ENCODE assay signal across 8 cellular contexts in the genomic region with DNA sequence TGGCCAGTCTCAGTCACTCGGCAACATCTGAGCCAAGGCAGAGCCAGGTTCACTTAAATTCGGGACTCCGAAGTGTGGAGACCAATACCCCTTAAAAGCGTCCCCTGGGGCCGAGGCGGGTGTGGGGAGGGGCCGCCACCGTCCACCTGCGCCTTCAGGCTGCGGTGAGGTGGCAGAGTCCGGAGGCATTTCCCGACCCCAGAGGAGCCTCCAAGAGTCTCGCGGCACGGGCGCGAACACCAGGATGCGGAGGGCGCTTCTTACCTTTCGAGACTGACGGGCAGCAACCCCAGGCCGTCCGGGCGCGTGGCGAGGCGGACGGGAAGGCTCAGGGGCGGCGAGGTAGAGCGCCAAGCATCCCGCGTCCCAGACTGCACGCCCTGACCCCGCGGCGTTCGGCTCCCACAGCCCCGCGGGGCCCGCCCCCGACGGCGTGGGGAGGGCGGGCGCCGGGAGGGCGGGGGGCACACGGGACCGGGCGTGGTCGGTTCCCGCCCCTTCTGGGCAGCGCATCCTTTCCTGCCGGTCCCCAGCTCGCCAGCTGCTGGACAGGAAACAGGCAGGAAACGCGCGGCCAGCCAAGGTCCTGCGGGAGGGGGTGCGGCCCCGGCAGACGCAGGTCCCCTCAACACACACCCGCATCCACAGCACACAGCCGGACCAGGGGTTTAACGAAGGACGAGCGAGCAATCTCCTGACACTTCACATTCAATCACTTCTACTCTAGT. TPM values are rescaled to one million over a fixed set of nuclear protein-coding genes. Genes with fewer than 3 reads are reported as not detected.
A peak's percentile ranks its signal among the peaks of the same experiment; 100 is the strongest.
DNase-seq lines count a peak whose midpoint lies in the region; ATAC-seq and TF ChIP-seq lines count a peak whose summit lies in the region.

A gene with protein sequence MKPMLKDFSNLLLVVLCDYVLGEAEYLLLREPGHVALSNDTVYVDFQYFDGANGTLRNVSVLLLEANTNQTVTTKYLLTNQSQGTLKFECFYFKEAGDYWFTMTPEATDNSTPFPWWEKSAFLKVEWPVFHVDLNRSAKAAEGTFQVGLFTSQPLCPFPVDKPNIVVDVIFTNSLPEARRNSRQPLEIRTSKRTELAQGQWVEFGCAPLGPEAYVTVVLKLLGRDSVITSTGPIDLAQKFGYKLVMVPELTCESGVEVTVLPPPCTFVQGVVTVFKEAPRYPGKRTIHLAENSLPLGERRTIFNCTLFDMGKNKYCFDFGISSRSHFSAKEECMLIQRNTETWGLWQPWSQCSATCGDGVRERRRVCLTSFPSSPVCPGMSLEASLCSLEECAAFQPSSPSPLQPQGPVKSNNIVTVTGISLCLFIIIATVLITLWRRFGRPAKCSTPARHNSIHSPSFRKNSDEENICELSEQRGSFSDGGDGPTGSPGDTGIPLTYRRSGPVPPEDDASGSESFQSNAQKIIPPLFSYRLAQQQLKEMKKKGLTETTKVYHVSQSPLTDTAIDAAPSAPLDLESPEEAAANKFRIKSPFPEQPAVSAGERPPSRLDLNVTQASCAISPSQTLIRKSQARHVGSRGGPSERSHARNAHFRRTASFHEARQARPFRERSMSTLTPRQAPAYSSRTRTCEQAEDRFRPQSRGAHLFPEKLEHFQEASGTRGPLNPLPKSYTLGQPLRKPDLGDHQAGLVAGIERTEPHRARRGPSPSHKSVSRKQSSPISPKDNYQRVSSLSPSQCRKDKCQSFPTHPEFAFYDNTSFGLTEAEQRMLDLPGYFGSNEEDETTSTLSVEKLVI (minus strand): TSS at position 406 of the 728 bp plus-strand sequence. CDS start 3,572 bp downstream, outside the sequence.

- peak within 1 kb of the TSS; percentile 17 for H3K4me3 ChIP-seq in mononuclear cell (ENCODE audit: low read length)
- peak within 1 kb of the TSS; percentile 50 to 60 (median 58) for H3K4me3 ChIP-seq in upper lobe of left lung

- H3K4me1 ChIP-seq in mononuclear cell (ENCODE audit: insufficient read depth, low read length) = peaks cover 22% of the 10 kb centered on the region
- peaks cover 5 to 20% (median 16%) of the 10 kb centered on the region in 4 donors for H3K4me1 ChIP-seq in upper lobe of left lung

- WGBS in upper lobe of left lung, 2 donors = 1 to 2% methylated on average over 6 to 53 of the region's 68 CpGs

- peak in 2 of 4 donors; percentile 29 to 70 for TF ChIP-seq EP300 in upper lobe of left lung (IDR thresholded peaks at IDR 0.05)

- CTCF ChIA-PET in activated B cell treated with CpG ODN at 0.5 μM for 24 hours (lab: Charles Lee) = no interaction called here

- DNase-seq in NCI-H345 (lab: John Stamatoyannopoulos, UW) = peak; percentile 27
- no peak for DNase-seq in NCI-H345 treated with DMSO at 0.1 percent for 48 hours (lab: John Stamatoyannopoulos, UW; ENCODE audit: unreplicated experiment)
- DNase-seq in activated B cell treated with CpG ODN at 0.5 μM for 24 hours = peak; percentile 18
- no peak for DNase-seq in epithelial cell of prostate (ENCODE audit: low read depth, low spot score)
- DNase-seq in upper lobe of left lung = peak; percentile 58 to 90

- TF ChIP-seq CTCF in activated B cell treated with CpG ODN at 0.5 μM for 24 hours (IDR thresholded peaks at IDR 0.05) = no peak
- TF ChIP-seq CTCF in upper lobe of left lung (IDR thresholded peaks at IDR 0.05) = peak in 1 of 6 experiments; percentile 4

- peaks cover 0 to 2% (median 0%) of the 10 kb centered on the region in 4 donors for H3K36me3 ChIP-seq in upper lobe of left lung

- H3K4me1 Mint-ChIP-seq in activated B cell treated with CpG ODN at 0.5 μM for 24 hours = peaks cover 29% of the 10 kb centered on the region

- ATAC-seq in HG02884 (IDR thresholded peaks at IDR 0.05; ENCODE audit: unreplicated experiment) (peak; percentile 51), activated B cell treated with CpG ODN at 0.5 μM for 24 hours (ENCODE audit: low read depth) (peak; percentile 62), upper lobe of left lung (ENCODE audit: low FRiP score in 2 of 2) (peak; percentile 81 to 94), HG03565 (IDR thresholded peaks at IDR 0.05; ENCODE audit: unreplicated experiment) (no peak)

- intact Hi-C loops in activated B cell treated with CpG ODN at 0.5 μM for 24 hours (cut with micrococcal nuclease) = loop anchor here (2.0 kb wide), 1 partner anchor 45 kb away; a partner anchor contains a TSS

- peak in 2 of 4 donors; percentile 32 to 41 for TF ChIP-seq POLR2A in upper lobe of left lung (IDR thresholded peaks at IDR 0.05)

- POLR2A ChIA-PET in activated B cell treated with CpG ODN at 0.5 μM for 24 hours (lab: Charles Lee) = no interaction called here

- H3K9me3 Mint-ChIP-seq in activated B cell treated with CpG ODN at 0.5 μM for 24 hours = no peaks in the 10 kb centered on the region

- peak within 1 kb of the TSS; percentile 77 for H3K4me3 Mint-ChIP-seq in activated B cell treated with CpG ODN at 0.5 μM for 24 hours

- H3K27ac ChIP-seq in epithelial cell of prostate (peak within 1 kb of the TSS; percentile 32), upper lobe of left lung (peak within 1 kb of the TSS; percentile 68 to 86 (median 74))

- H3K27me3 Mint-ChIP-seq in activated B cell treated with CpG ODN at 0.5 μM for 24 hours = peaks cover 14% of the 10 kb centered on the region

- H3K27ac Mint-ChIP-seq in activated B cell treated with CpG ODN at 0.5 μM for 24 hours = no peak within 1 kb of the TSS

- H3K36me3 Mint-ChIP-seq in activated B cell treated with CpG ODN at 0.5 μM for 24 hours (ENCODE audit: low read depth) = peaks cover 4% of the 10 kb centered on the region

- H3K9me3 ChIP-seq in mononuclear cell (ENCODE audit: low read depth, low read length) (no peaks in the 10 kb centered on the region), upper lobe of left lung (no peaks in the 10 kb centered on the region)

- H3K27me3 ChIP-seq in mononuclear cell (ENCODE audit: insufficient read depth, low read length) (peaks cover 21% of the 10 kb centered on the region), upper lobe of left lung (peaks cover 0 to 4% (median 0%) of the 10 kb centered on the region in 4 donors)

RNA-seq across cellular contexts. Expression of the gene that starts here (rescaled TPM):
- total RNA-seq in activated B cell treated with CpG ODN at 0.5 μM for 24 hours (0.31 and 0.46 TPM in 2 replicates), mononuclear cell (0.52 TPM), upper lobe of left lung (10 to 100 TPM in 5 of 6 donors, 1 to 10 TPM in 1; 5.5 to 19.8 (median 12.1) TPM)

Comparison
In these comparisons a context has a peak if more than half of its experiments do, and no peak if none do; other contexts are left out.
1. DNase-seq: peak in NCI-H345 (single experiment) and upper lobe of left lung (2 of 2); none in NCI-H345 treated with DMSO at 0.1 percent for 48 hours (single experiment) and epithelial cell of prostate (single experiment).
2. Peak in DNase-seq and ATAC-seq in activated B cell treated with CpG ODN at 0.5 μM for 24 hours; RNA of the gene not detected or under 1 TPM.